ENCODE assay signal across 2 cellular contexts in the genomic region with DNA sequence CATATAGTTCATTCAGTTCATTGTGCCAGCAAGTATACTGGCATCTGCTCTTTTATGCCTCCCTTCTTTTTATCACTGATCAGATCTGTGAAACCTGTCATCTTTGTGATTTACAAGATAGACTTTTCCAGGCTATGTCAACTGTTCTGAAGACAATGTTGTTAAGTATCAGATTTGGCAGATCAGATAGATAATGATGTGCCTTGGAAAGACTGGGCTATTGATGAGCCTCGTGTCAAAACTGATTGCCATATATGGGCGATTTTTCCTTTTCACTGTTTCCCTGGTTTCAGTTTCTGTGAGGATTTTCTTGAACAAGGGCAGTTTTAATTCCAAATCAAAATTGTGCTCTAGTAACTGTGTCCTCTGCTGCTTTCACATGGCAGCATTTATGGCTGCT.
TF ChIP-seq lines count a peak whose summit lies in the region.

No MANE protein-coding gene starts in this region.

TF ChIP-seq in HCT116, 20 proteins besides CTCF, POLR2A, EP300 and RAD21:
- peak; percentile 66 for TF ChIP-seq SRF (IDR thresholded peaks at IDR 0.05; ENCODE audit: low read depth)
- TF ChIP-seq FOSL1 (IDR thresholded peaks at IDR 0.05; ENCODE audit: low read depth): no peak
- TF ChIP-seq, protein P1, sequence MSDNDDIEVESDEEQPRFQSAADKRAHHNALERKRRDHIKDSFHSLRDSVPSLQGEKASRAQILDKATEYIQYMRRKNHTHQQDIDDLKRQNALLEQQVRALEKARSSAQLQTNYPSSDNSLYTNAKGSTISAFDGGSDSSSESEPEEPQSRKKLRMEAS (IDR thresholded peaks at IDR 0.05): no peak

TF ChIP-seq in neural cell, 6 proteins besides CTCF, POLR2A, EP300 and RAD21:
- TF ChIP-seq, protein P2, sequence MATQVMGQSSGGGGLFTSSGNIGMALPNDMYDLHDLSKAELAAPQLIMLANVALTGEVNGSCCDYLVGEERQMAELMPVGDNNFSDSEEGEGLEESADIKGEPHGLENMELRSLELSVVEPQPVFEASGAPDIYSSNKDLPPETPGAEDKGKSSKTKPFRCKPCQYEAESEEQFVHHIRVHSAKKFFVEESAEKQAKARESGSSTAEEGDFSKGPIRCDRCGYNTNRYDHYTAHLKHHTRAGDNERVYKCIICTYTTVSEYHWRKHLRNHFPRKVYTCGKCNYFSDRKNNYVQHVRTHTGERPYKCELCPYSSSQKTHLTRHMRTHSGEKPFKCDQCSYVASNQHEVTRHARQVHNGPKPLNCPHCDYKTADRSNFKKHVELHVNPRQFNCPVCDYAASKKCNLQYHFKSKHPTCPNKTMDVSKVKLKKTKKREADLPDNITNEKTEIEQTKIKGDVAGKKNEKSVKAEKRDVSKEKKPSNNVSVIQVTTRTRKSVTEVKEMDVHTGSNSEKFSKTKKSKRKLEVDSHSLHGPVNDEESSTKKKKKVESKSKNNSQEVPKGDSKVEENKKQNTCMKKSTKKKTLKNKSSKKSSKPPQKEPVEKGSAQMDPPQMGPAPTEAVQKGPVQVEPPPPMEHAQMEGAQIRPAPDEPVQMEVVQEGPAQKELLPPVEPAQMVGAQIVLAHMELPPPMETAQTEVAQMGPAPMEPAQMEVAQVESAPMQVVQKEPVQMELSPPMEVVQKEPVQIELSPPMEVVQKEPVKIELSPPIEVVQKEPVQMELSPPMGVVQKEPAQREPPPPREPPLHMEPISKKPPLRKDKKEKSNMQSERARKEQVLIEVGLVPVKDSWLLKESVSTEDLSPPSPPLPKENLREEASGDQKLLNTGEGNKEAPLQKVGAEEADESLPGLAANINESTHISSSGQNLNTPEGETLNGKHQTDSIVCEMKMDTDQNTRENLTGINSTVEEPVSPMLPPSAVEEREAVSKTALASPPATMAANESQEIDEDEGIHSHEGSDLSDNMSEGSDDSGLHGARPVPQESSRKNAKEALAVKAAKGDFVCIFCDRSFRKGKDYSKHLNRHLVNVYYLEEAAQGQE (IDR thresholded peaks at IDR 0.05; ENCODE audit: borderline replicate concordance): peak; percentile 12
- TF ChIP-seq SMC3 (conservative IDR thresholded peaks at IDR 0.05; ENCODE audit: poor library complexity): no peak
- peak; percentile 40 for TF ChIP-seq POLR2AphosphoS5 (IDR thresholded peaks at IDR 0.05)
